In the genomic region with DNA sequence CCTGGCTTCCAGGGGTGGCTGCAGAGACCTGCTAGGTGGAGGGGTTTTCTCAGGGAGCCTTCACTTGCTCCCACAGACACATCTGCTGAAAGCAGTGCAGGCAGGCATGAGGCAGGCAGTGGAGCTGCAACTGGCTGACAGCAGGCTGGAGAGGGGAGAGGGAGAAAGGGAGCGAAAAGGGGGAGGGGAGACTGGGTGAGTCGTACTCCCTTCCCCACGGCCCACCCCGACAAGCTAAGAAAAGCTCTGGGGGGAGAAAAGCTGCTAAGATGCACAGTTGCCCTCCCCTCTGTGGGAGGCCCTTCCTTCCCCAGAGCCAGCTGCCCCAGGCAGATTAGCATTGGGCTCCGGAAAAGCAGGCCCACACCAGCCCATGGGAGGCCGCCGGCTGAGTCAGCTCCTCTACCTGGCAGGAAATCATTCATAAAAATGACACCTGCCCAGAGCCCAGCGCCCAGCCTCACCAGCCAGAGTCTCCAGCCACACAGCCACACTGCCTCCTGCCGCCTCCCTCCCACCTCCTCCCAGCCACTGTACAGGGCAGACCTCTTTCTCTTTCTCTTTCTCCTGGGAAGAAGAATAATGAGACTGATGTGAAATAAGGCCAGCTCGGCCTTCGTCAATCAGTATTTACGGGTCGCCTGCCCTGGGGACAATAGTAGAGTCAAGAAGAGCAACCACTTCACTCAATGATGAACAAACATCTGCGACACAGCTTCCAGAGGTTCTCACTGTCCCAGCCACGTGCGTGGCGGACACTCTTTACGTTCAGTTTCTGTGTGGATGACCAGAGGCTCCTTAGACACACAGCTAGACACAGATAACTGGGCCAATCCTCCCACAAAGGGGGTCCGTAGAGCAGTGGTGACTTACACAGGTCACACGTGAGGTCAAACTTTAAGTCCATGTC, we compare ENCODE assay signal across 8 cellular contexts. TPM values are rescaled to one million over a fixed set of nuclear protein-coding genes. Genes with fewer than 3 reads are reported as not detected.
DNase-seq lines count a peak whose midpoint lies in the region; ATAC-seq and TF ChIP-seq lines count a peak whose summit lies in the region.

No MANE protein-coding gene starts in this region.

- TF ChIP-seq CTCF in Calu3 (IDR thresholded peaks at IDR 0.05; ENCODE audit: unreplicated experiment) (no peak), tibial nerve (IDR thresholded peaks at IDR 0.05) (no peak)

- CTCF ChIA-PET in Calu3 (lab: Charles Lee) (interaction anchor here (0.6 to 2.2 kb wide), 4 partner anchors 16 to 229 kb away, joined by 3 to 14 read pairs (median 7); no protein-coding TSS in a partner anchor), T-cell (lab: Charles Lee) (interaction anchor here (1.2 kb wide), 2 partner anchors 97 kb away, joined by 3 to 6 read pairs; no protein-coding TSS in a partner anchor)

- H3K27ac ChIP-seq in tibial nerve: no peak overlapping the region

- H3K36me3 Mint-ChIP-seq in Calu3 (ENCODE audit: insufficient read depth, unreplicated experiment) (no peaks in the 10 kb centered on the region), T-cell (no peaks in the 10 kb centered on the region), immature natural killer cell (peaks cover 0 to 5% (median 0%) of the 10 kb centered on the region in 3 donors)

- in situ Hi-C loops in G401 (cut with HindIII; ENCODE audit: low sequenced_read_pairs): loop anchor here (25.0 kb wide), 1 partner anchor 106 kb away; no protein-coding TSS in a partner anchor

- H3K27me3 Mint-ChIP-seq in Calu3 (ENCODE audit: unreplicated experiment) (no peaks in the 10 kb centered on the region), T-cell (no peaks in the 10 kb centered on the region), immature natural killer cell (ENCODE audit: low read depth in 3 of 3) (peaks cover 0 to 5% (median 0%) of the 10 kb centered on the region in 3 donors)

- WGBS in tibial nerve, 2 donors: 32 to 45% methylated on average over 17 to 20 of the region's 20 CpGs

- TF ChIP-seq POLR2A in tibial nerve (IDR thresholded peaks at IDR 0.05): no peak

- POLR2A ChIA-PET in T-cell (lab: Charles Lee): no interaction called here

- H3K27ac Mint-ChIP-seq in Calu3 (ENCODE audit: unreplicated experiment): no peak overlapping the region
- no peak overlapping the region for H3K27ac Mint-ChIP-seq in T-cell
- H3K27ac Mint-ChIP-seq in immature natural killer cell: peak overlapping the region in 4 of 6 donors; percentile 45 to 84 (median 68)

- no TSS peak for BruUV-seq in Calu3 (replicated peaks; lab: Mats Ljungman, UMichigan)

- H3K27me3 ChIP-seq in tibial nerve: no peaks in the 10 kb centered on the region

- H3K4me1 Mint-ChIP-seq in Calu3 (ENCODE audit: low read depth, unreplicated experiment) (peaks cover 11% of the 10 kb centered on the region), T-cell (peaks cover 6 to 16% (median 10%) of the 10 kb centered on the region in 3 donors), immature natural killer cell (peaks cover 26 to 37% of the 10 kb centered on the region in 2 donors)

- peak in 3 of 4 experiments; percentile 26 to 43 (median 32) for ATAC-seq in T-cell (replicated peaks in 1 of 4)
- no peak for ATAC-seq in HG02623 (IDR thresholded peaks at IDR 0.05; ENCODE audit: unreplicated experiment)
- ATAC-seq in GM21381 (IDR thresholded peaks at IDR 0.05; ENCODE audit: unreplicated experiment): no peak

- H3K4me3 ChIP-seq in tibial nerve: no peak overlapping the region

- intact Hi-C loops in Calu3 (cut with micrococcal nuclease; ENCODE audit: unreplicated experiment): no loop called here

- H3K9me3 ChIP-seq in tibial nerve: no peaks in the 10 kb centered on the region

- H3K36me3 ChIP-seq in tibial nerve: no peaks in the 10 kb centered on the region

- H3K9me3 Mint-ChIP-seq in Calu3 (ENCODE audit: low read depth, unreplicated experiment): no peaks in the 10 kb centered on the region
- H3K9me3 Mint-ChIP-seq in T-cell: no peaks in the 10 kb centered on the region
- no peaks in the 10 kb centered on the region for H3K9me3 Mint-ChIP-seq in immature natural killer cell

- no peak for TF ChIP-seq EP300 in tibial nerve (IDR thresholded peaks at IDR 0.05)

- peak; percentile 79 for DNase-seq in Calu3
- peak; percentile 82 for DNase-seq in KG1 (lab: John Stamatoyannopoulos, UW)
- DNase-seq in T-cell: peak in 1 of 34 experiments; percentile 5
- DNase-seq in immature natural killer cell: peak; percentile 21 to 31 (median 28)
- no peak for DNase-seq in tibial nerve (ENCODE audit: low spot score in 2 of 2)
- DNase-seq in G401 (ENCODE audit: low spot score): no peak

- H3K4me3 Mint-ChIP-seq in Calu3 (ENCODE audit: low read depth, unreplicated experiment): no peak overlapping the region
- no peak overlapping the region for H3K4me3 Mint-ChIP-seq in T-cell
- peak overlapping the region; percentile 43 to 57 (median 52) for H3K4me3 Mint-ChIP-seq in immature natural killer cell

- H3K4me1 ChIP-seq in tibial nerve: peaks cover 0 to 29% (median 4%) of the 10 kb centered on the region in 4 donors

RNA-seq across cellular contexts. Expression of gene C20orf203, which starts 7.7 kb away (rescaled TPM):
- total RNA-seq in Calu3 (2022) (not detected in 2 replicates), T-cell (under 1 TPM; 0.13 to 0.96 (median 0.23) TPM), tibial nerve (under 1 TPM in 3 of 4 donors, not detected in 1; 0.44 to 0.60 (median 0.59) TPM)
- polyA plus RNA-seq in immature natural killer cell: under 1 TPM in 2 of 3 donors, not detected in 1; 0.11 to 0.29 TPM
- total RNA-seq in G401 (2014; rRNA removed; shearing (Covaris generic)): not detected in 2 replicates

Comparison
In these comparisons a context has a peak if more than half of its experiments do, and no peak if none do; other contexts are left out.
1. DNase-seq: peak in Calu3 (single experiment), KG1 (single experiment) and immature natural killer cell (3 of 3); none in tibial nerve (0 of 2) and G401 (single experiment).
2. H3K27ac Mint-ChIP-seq: peak in immature natural killer cell (4 of 6); none in Calu3 (single experiment) and T-cell (0 of 2).
3. H3K4me3 Mint-ChIP-seq: peak in immature natural killer cell (5 of 5); none in Calu3 (single experiment) and T-cell (0 of 3).
4. ATAC-seq: peak in T-cell (3 of 4); none in HG02623 (single experiment) and GM21381 (single experiment).